18 cellular contexts compared by ENCODE assay signal in the genomic region with DNA sequence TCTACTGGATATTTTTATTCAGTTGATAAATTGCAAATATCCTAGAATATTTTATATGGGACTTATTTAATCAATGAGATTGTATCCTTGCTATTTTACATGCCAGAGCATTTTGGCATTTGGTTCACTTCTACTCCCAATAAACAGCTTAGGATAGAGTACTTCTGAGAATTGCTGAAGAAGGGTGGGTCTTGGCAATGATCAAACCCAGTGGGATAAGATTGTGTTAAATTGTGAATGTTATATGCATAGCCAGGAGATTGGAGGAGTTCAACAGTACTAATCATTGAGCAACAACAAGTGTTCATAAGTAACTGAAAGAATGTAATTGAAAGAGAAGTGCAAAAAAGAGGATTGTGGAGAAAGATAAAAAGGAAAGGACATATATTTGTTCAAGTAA.
A peak's percentile ranks its signal among the peaks of the same experiment; 100 is the strongest.
DNase-seq lines count a peak whose midpoint lies in the region; TF ChIP-seq lines count a peak whose summit lies in the region.
"Had no signal": no experiment of that assay in that cellular context is flagged by ENCODE, and none has a peak within 500 bp of the region (broad histone marks: within the 10 kb centered on the region; RNA-seq: fewer than 3 reads in every experiment).

No MANE protein-coding gene starts in this region.

- no TSS peak for BruUV-seq in Caco-2 (replicated peaks; lab: Mats Ljungman, UMichigan)

- TF ChIP-seq CTCF in fibroblast of the aortic adventitia (IDR thresholded peaks at IDR 0.05; ENCODE audit: insufficient read depth, low read length), result no peak
- TF ChIP-seq CTCF in retinal pigment epithelial cell (conservative IDR thresholded peaks at IDR 0.05; ENCODE audit: low read depth, low read length), result no peak
- no peak for TF ChIP-seq CTCF in Caco-2 (IDR thresholded peaks at IDR 0.05; ENCODE audit: insufficient read depth in 1 of 2, low read depth in 1 of 2, low read length in 1 of 2, severe bottlenecking in 1 of 2, unreplicated experiment in 1 of 2)
- TF ChIP-seq CTCF in stomach (IDR thresholded peaks at IDR 0.05), result no peak

- H3K27me3 ChIP-seq in HUES48 (ENCODE audit: control insufficient read depth, insufficient read depth, low read length), result no peaks in the 10 kb centered on the region
- H3K27me3 ChIP-seq in adipocyte (replicated peaks; ENCODE audit: control insufficient read depth, insufficient read depth, low read length), result no peaks in the 10 kb centered on the region
- H3K27me3 ChIP-seq in Caco-2 (replicated peaks; ENCODE audit: control insufficient read depth, insufficient read depth, low read length), result no peaks in the 10 kb centered on the region
- no peaks in the 10 kb centered on the region for H3K27me3 ChIP-seq in stomach
- H3K27me3 ChIP-seq: colonic mucosa, suprapubic skin had no signal

- H3K9me3 ChIP-seq in HUES48 (ENCODE audit: control insufficient read depth, insufficient read depth, low read length) (no peaks in the 10 kb centered on the region), adipocyte (ENCODE audit: control insufficient read depth, low read length) (no peaks in the 10 kb centered on the region), Caco-2 (no peaks in the 10 kb centered on the region), stomach (no peaks in the 10 kb centered on the region)
- H3K9me3 ChIP-seq: colonic mucosa, suprapubic skin had no signal

- H3K27me3 Mint-ChIP-seq in Caco-2 (ENCODE audit: insufficient read depth, unreplicated experiment), result no peaks in the 10 kb centered on the region
- H3K27me3 Mint-ChIP-seq: IgD-negative memory B cell had no signal

- H3K9me3 Mint-ChIP-seq in Caco-2 (ENCODE audit: unreplicated experiment), result no peaks in the 10 kb centered on the region
- H3K9me3 Mint-ChIP-seq: IgD-negative memory B cell had no signal

- no peaks in the 10 kb centered on the region for H3K4me1 Mint-ChIP-seq in Caco-2 (ENCODE audit: low read depth, unreplicated experiment)

- peak overlapping the region; percentile 3 for H3K9ac ChIP-seq in HUES48 (ENCODE audit: low read depth, low read length)
- peak overlapping the region; percentile 44 for H3K9ac ChIP-seq in adipocyte (ENCODE audit: low read length)

- POLR2A ChIA-PET in Caco-2 (lab: Charles Lee), result no interaction called here

- H3K36me3 Mint-ChIP-seq in Caco-2 (ENCODE audit: insufficient read depth, unreplicated experiment), result peaks cover 4% of the 10 kb centered on the region

- CTCF ChIA-PET in Caco-2 (lab: Charles Lee), result no interaction called here

- H3K4me3 Mint-ChIP-seq in Caco-2 (ENCODE audit: unreplicated experiment), result no peak overlapping the region

- DNase-seq in adipocyte (ENCODE audit: low read depth) (no peak), fibroblast of the aortic adventitia (ENCODE audit: low read depth) (peak; percentile 64), retinal pigment epithelial cell (ENCODE audit: low read depth) (no peak), Caco-2 (no peak), stomach (no peak), NCI-H510A treated with DMSO at 0.1 percent for 48 hours (lab: John Stamatoyannopoulos, UW) (no peak), erythroblast (lab: John Stamatoyannopoulos, UW) (no peak)
- DNase-seq: activated CD4-positive, CD25-positive, alpha-beta regulatory T cell treated with anti-CD3 and anti-CD28 coated beads, Interleukin-2, amount 50 U/mL, for 72 hours; AML-193; colonic mucosa; GDM1; kidney glomerular epithelial cell; NCI-H2107; stimulated activated CD4-positive, alpha-beta T cell treated with anti-CD3 and anti-CD28 coated beads, Interleukin-4, amount 100 ng/mL, for 24 hours had no signal

- H3K36me3 ChIP-seq in HUES48 (ENCODE audit: control insufficient read depth, insufficient read depth, low read length), result no peaks in the 10 kb centered on the region
- peaks cover 27% of the 10 kb centered on the region for H3K36me3 ChIP-seq in adipocyte (ENCODE audit: control insufficient read depth, insufficient read depth, low read length, severe bottlenecking)
- H3K36me3 ChIP-seq in Caco-2 (ENCODE audit: control insufficient read depth, insufficient read depth, low read length), result no peaks in the 10 kb centered on the region
- H3K36me3 ChIP-seq in stomach, result peaks cover 0 to 34% (median 30%) of the 10 kb centered on the region in 4 donors
- H3K36me3 ChIP-seq: colonic mucosa had no signal

- peak overlapping the region; percentile 37; the same call in 1 of the 2 replicates for H3K4me3 ChIP-seq in HUES48 (ENCODE audit: low read depth, low read length)
- H3K4me3 ChIP-seq in adipocyte (ENCODE audit: low read length), result peak overlapping the region; percentile 63
- H3K4me3 ChIP-seq in fibroblast of the aortic adventitia (ENCODE audit: low read depth, low read length), result no peak overlapping the region
- peak overlapping the region; percentile 32 for H3K4me3 ChIP-seq in retinal pigment epithelial cell (ENCODE audit: low read length)
- H3K4me3 ChIP-seq in Caco-2 (ENCODE audit: low read depth, low read length), result no peak overlapping the region
- no peak overlapping the region for H3K4me3 ChIP-seq in stomach
- H3K4me3 ChIP-seq: colonic mucosa, skin epidermis, suprapubic skin had no signal

- H3K4me1 ChIP-seq in HUES48 (ENCODE audit: control insufficient read depth, insufficient read depth, low read length), result peaks cover 16% of the 10 kb centered on the region
- peaks cover 29% of the 10 kb centered on the region for H3K4me1 ChIP-seq in adipocyte (ENCODE audit: control insufficient read depth, insufficient read depth, low read length)
- no peaks in the 10 kb centered on the region for H3K4me1 ChIP-seq in Caco-2
- H3K4me1 ChIP-seq in stomach, result peaks cover 0 to 31% (median 6%) of the 10 kb centered on the region in 4 donors
- H3K4me1 ChIP-seq: colonic mucosa had no signal

- no peak for TF ChIP-seq EP300 in stomach (IDR thresholded peaks at IDR 0.05)

- TF ChIP-seq POLR2A in stomach (IDR thresholded peaks at IDR 0.05), result no peak
- no peak for TF ChIP-seq POLR2A in erythroblast (IDR thresholded peaks at IDR 0.05; ENCODE audit: low read length)

- intact Hi-C loops in Caco-2 (cut with micrococcal nuclease; ENCODE audit: unreplicated experiment) (no loop called here), stomach (cut with DNase I; ENCODE audit: low total_unique reads) (no loop called here)

- no peak overlapping the region for H3K27ac Mint-ChIP-seq in Caco-2 (ENCODE audit: unreplicated experiment)
- H3K27ac Mint-ChIP-seq: IgD-negative memory B cell had no signal

- H3K27ac ChIP-seq in HUES48 (ENCODE audit: low read depth, low read length) (peak overlapping the region; percentile 57), stomach (no peak overlapping the region)
- H3K27ac ChIP-seq: colonic mucosa, suprapubic skin had no signal

Comparison
In these comparisons a context has a peak if more than half of its experiments do, and no peak if none do; other contexts are left out.
1. H3K4me3 ChIP-seq: peak in HUES48 (single experiment), adipocyte (single experiment) and retinal pigment epithelial cell (single experiment); none in fibroblast of the aortic adventitia (single experiment), Caco-2 (single experiment) and stomach (0 of 4).